In the genomic region with DNA sequence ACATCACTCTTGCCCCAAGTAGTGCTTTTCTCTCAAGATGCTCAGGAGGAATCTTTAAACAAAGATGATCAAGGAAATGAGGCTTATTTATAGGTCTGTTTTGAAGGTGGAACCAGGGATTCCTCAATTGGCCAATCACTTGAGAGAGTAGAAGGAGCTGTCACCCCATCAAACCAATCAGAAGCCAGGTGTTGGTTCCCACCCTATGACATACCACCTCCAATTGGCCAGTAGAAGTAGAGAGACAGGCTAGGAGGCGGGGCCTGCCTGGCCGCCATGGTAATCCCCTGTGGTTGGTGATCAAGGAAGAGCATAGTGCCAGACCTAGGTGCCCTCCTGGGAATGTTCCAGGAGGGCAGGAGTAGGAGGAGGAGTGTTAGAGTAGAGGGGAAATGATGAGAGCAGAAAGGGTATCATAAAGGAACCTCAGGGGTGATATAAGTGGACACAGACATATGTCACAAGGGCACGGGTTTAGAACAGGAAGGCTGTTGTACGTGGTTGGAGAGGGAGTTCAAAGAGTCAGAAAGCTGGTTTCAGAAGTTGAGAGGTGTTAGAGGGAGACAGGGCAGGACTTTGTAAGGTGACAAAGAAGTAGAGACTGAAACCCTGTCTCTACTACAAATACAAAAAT, we compare ENCODE assay signal across 11 cellular contexts. TPM values are rescaled to one million over a fixed set of nuclear protein-coding genes. Genes with fewer than 3 reads are reported as not detected.
A peak's percentile ranks its signal among the peaks of the same experiment; 100 is the strongest.
DNase-seq lines count a peak whose midpoint lies in the region; ATAC-seq and TF ChIP-seq lines count a peak whose summit lies in the region.
"Had no signal": no experiment of that assay in that cellular context is flagged by ENCODE, and none has a peak within 500 bp of the region (broad histone marks: within the 10 kb centered on the region; RNA-seq: fewer than 3 reads in every experiment).

No MANE protein-coding gene starts in this region.

- POLR2A ChIA-PET in activated CD8-positive, alpha-beta T cell treated with anti-CD3 and anti-CD28 coated beads, Interleukin-2, amount 10 ng/mL, durations not matched to agents 7 days and 5 days (lab: Charles Lee), result interaction anchor here (2.0 kb wide), 1 partner anchor 16 kb away, joined by 6 read pairs; a partner anchor contains a TSS

- H3K27ac Mint-ChIP-seq in activated CD8-positive, alpha-beta T cell treated with anti-CD3 and anti-CD28 coated beads, Interleukin-2, amount 10 ng/mL, durations not matched to agents 7 days and 5 days, result peak overlapping the region; percentile 53

- no peaks in the 10 kb centered on the region for H3K4me1 ChIP-seq in upper lobe of right lung
- no peaks in the 10 kb centered on the region for H3K4me1 ChIP-seq in prostate gland (replicated peaks)

- ATAC-seq in HG03097 (IDR thresholded peaks at IDR 0.05; ENCODE audit: low FRiP score, unreplicated experiment) (peak; percentile 62), upper lobe of right lung (peak; percentile 23)
- ATAC-seq in activated CD8-positive, alpha-beta T cell treated with anti-CD3 and anti-CD28 coated beads, Interleukin-2, amount 10 ng/mL, durations not matched to agents 7 days and 5 days, result peak; percentile 84

- H3K4me3 ChIP-seq in upper lobe of right lung, result no peak overlapping the region
- no peak overlapping the region for H3K4me3 ChIP-seq in prostate gland
- H3K4me3 ChIP-seq: lung had no signal

- TF ChIP-seq CTCF in upper lobe of right lung (IDR thresholded peaks at IDR 0.05), result no peak
- TF ChIP-seq CTCF in prostate gland (IDR thresholded peaks at IDR 0.05), result no peak

- intact Hi-C loops in upper lobe of right lung (cut with DNase I), result no loop called here
- intact Hi-C loops in prostate gland (cut with DNase I), result no loop called here

- peaks cover 15% of the 10 kb centered on the region for H3K27me3 Mint-ChIP-seq in activated CD8-positive, alpha-beta T cell treated with anti-CD3 and anti-CD28 coated beads, Interleukin-2, amount 10 ng/mL, durations not matched to agents 7 days and 5 days (ENCODE audit: low read depth)

- H3K9me3 Mint-ChIP-seq in activated CD8-positive, alpha-beta T cell treated with anti-CD3 and anti-CD28 coated beads, Interleukin-2, amount 10 ng/mL, durations not matched to agents 7 days and 5 days (ENCODE audit: insufficient read depth), result no peaks in the 10 kb centered on the region

- H3K27me3 ChIP-seq in upper lobe of right lung, result peaks cover 16% of the 10 kb centered on the region
- no peaks in the 10 kb centered on the region for H3K27me3 ChIP-seq in prostate gland (replicated peaks; ENCODE audit: insufficient read depth)

- no peaks in the 10 kb centered on the region for H3K36me3 ChIP-seq in upper lobe of right lung
- H3K36me3 ChIP-seq in prostate gland, result no peaks in the 10 kb centered on the region

- H3K27ac ChIP-seq in upper lobe of right lung (no peak overlapping the region), prostate gland (no peak overlapping the region)

- no peak overlapping the region for H3K4me3 Mint-ChIP-seq in activated CD8-positive, alpha-beta T cell treated with anti-CD3 and anti-CD28 coated beads, Interleukin-2, amount 10 ng/mL, durations not matched to agents 7 days and 5 days

- DNase-seq in stimulated activated CD4-positive, alpha-beta T cell treated with anti-CD3 and anti-CD28 coated beads, Interleukin-15, amount 100 ng/mL, for 24 hours, result peak; percentile 33
- DNase-seq in stimulated activated CD4-positive, alpha-beta T cell treated with anti-CD3 and anti-CD28 coated beads, Interleukin-12 subunit alpha, Interleukin-12 subunit beta, amount 100 ng/mL, for 4 hours, result no peak
- peak; percentile 35 for DNase-seq in activated CD8-positive, alpha-beta T cell treated with anti-CD3 and anti-CD28 coated beads, Interleukin-2, amount 10 ng/mL, durations not matched to agents 7 days and 5 days
- no peak for DNase-seq in upper lobe of right lung
- DNase-seq in DMS153 treated with DMSO at 0.1 percent for 48 hours (lab: John Stamatoyannopoulos, UW; ENCODE audit: unreplicated experiment), result no peak
- DNase-seq in NCI-H2107 treated with DMSO at 0.1 percent for 48 hours (lab: John Stamatoyannopoulos, UW; ENCODE audit: unreplicated experiment), result no peak
- DNase-seq in prostate gland (ENCODE audit: low spot score), result no peak
- DNase-seq: GDM1 had no signal

- TF ChIP-seq POLR2A in prostate gland (IDR thresholded peaks at IDR 0.05), result no peak

- H3K9me3 ChIP-seq in upper lobe of right lung, result no peaks in the 10 kb centered on the region
- no peaks in the 10 kb centered on the region for H3K9me3 ChIP-seq in prostate gland

- CTCF ChIA-PET in activated CD8-positive, alpha-beta T cell treated with anti-CD3 and anti-CD28 coated beads, Interleukin-2, amount 10 ng/mL, durations not matched to agents 7 days and 5 days (lab: Charles Lee), result interaction anchor here (1.0 kb wide), 1 partner anchor 14 kb away, joined by 7 read pairs; no protein-coding TSS in a partner anchor

- peaks cover 9% of the 10 kb centered on the region for H3K4me1 Mint-ChIP-seq in activated CD8-positive, alpha-beta T cell treated with anti-CD3 and anti-CD28 coated beads, Interleukin-2, amount 10 ng/mL, durations not matched to agents 7 days and 5 days (ENCODE audit: low read depth)

- 81% methylated on average over 4 of the region's 4 CpGs for WGBS in prostate gland

- no peaks in the 10 kb centered on the region for H3K36me3 Mint-ChIP-seq in activated CD8-positive, alpha-beta T cell treated with anti-CD3 and anti-CD28 coated beads, Interleukin-2, amount 10 ng/mL, durations not matched to agents 7 days and 5 days (ENCODE audit: low read depth)

RNA-seq across cellular contexts. Expression of a gene that starts 10.5 kb away (rescaled TPM):
- not detected for total RNA-seq in activated CD8-positive, alpha-beta T cell treated with anti-CD3 and anti-CD28 coated beads, Interleukin-2, amount 10 ng/mL, durations not matched to agents 7 days and 5 days
- total RNA-seq in upper lobe of right lung (not detected), prostate gland (not detected)
- total RNA-seq: cerebellum, lung had no signal

RNA-seq across cellular contexts. Expression of a gene that starts 16.1 kb away (rescaled TPM):
- total RNA-seq in activated CD8-positive, alpha-beta T cell treated with anti-CD3 and anti-CD28 coated beads, Interleukin-2, amount 10 ng/mL, durations not matched to agents 7 days and 5 days, result 10 to 100 TPM; 53.3 to 62.3 TPM
- total RNA-seq in upper lobe of right lung, result 8.9 TPM
- 10 to 100 TPM; 10.0 to 17.5 TPM for total RNA-seq in prostate gland

RNA-seq across cellular contexts. Expression of a gene that starts 32.4 kb away (rescaled TPM):
- 100 to 1,000 TPM; 118 to 119 TPM for total RNA-seq in activated CD8-positive, alpha-beta T cell treated with anti-CD3 and anti-CD28 coated beads, Interleukin-2, amount 10 ng/mL, durations not matched to agents 7 days and 5 days
- total RNA-seq in upper lobe of right lung (64.5 TPM), prostate gland (100 to 1,000 TPM in 1 of 2 donors, 10 to 100 TPM in 1; 81.4 to 114 TPM)

RNA-seq across cellular contexts. Expression of a gene that starts 33.0 kb away (rescaled TPM):
- total RNA-seq in activated CD8-positive, alpha-beta T cell treated with anti-CD3 and anti-CD28 coated beads, Interleukin-2, amount 10 ng/mL, durations not matched to agents 7 days and 5 days, result not detected
- total RNA-seq in upper lobe of right lung (not detected), prostate gland (1 to 10 TPM in 1 of 2 donors, not detected in 1; 1.9 TPM)
- total RNA-seq: cerebellum, lung had no signal

RNA-seq across cellular contexts. Expression of a gene that starts 45.1 kb away (rescaled TPM):
- total RNA-seq in activated CD8-positive, alpha-beta T cell treated with anti-CD3 and anti-CD28 coated beads, Interleukin-2, amount 10 ng/mL, durations not matched to agents 7 days and 5 days, result 1 to 10 TPM in 1 of 2 experiments, under 1 TPM in 1; 0.68 to 1.6 TPM
- total RNA-seq in upper lobe of right lung, result 0.72 TPM
- total RNA-seq in prostate gland, result 1 to 10 TPM; 1.2 to 6.6 TPM

Comparison
In these comparisons a context has a peak if more than half of its experiments do, and no peak if none do; other contexts are left out.
1. DNase-seq: peak in stimulated activated CD4-positive, alpha-beta T cell treated with anti-CD3 and anti-CD28 coated beads, Interleukin-15, amount 100 ng/mL, for 24 hours (single experiment) and activated CD8-positive, alpha-beta T cell treated with anti-CD3 and anti-CD28 coated beads, Interleukin-2, amount 10 ng/mL, durations not matched to agents 7 days and 5 days (single experiment); none in stimulated activated CD4-positive, alpha-beta T cell treated with anti-CD3 and anti-CD28 coated beads, Interleukin-12 subunit alpha, Interleukin-12 subunit beta, amount 100 ng/mL, for 4 hours (single experiment), upper lobe of right lung (single experiment), DMS153 treated with DMSO at 0.1 percent for 48 hours (single experiment), NCI-H2107 treated with DMSO at 0.1 percent for 48 hours (single experiment) and prostate gland (single experiment).
2. ATAC-seq: peak in every context shown above with its lines; median percentile 84 in activated CD8-positive, alpha-beta T cell treated with anti-CD3 and anti-CD28 coated beads, Interleukin-2, amount 10 ng/mL, durations not matched to agents 7 days and 5 days; 62 in HG03097; 23 in upper lobe of right lung.